ENCODE assay signal across 10 cellular contexts in genomic region chr5:148760945-148761638, GRCh38.
DNase-seq lines count a peak whose midpoint lies in the region; ATAC-seq, FAIRE-seq and TF ChIP-seq lines count a peak whose summit lies in the region.
"Had no signal": no experiment of that assay in that cellular context is flagged by ENCODE, and none has a peak within 500 bp of the region (broad histone marks: within the 10 kb centered on the region; RNA-seq: fewer than 3 reads in every experiment).

No MANE protein-coding gene starts in this region.

- no TSS peak for BruUV-seq in Calu3 (replicated peaks; lab: Mats Ljungman, UMichigan)

- no peaks in the 10 kb centered on the region for H4K20me1 ChIP-seq in osteoblast (ENCODE audit: insufficient read depth, low read length)

- peak; percentile 44 for DNase-seq in GM19239 (ENCODE audit: insufficient read length, low spot score)
- DNase-seq in osteoblast (ENCODE audit: insufficient read length, low spot score, missing footprints) = peak; percentile 21
- no peak for DNase-seq in activated T-cell treated with anti-CD3 and anti-CD28 coated beads, Interleukin-2, amount 50 U/mL, for 1 hour
- DNase-seq in Calu3 = no peak
- no peak for DNase-seq in central memory CD4-positive, alpha-beta T cell
- DNase-seq: islet precursor cell, OCI-M1, substantia nigra had no signal

- H3K4me3 ChIP-seq in osteoblast (ENCODE audit: insufficient read depth, low read length) = no peak overlapping the region

- H3K79me2 ChIP-seq in osteoblast (ENCODE audit: insufficient read depth, low read length) = no peaks in the 10 kb centered on the region

- peaks cover 6% of the 10 kb centered on the region for H3K9me3 Mint-ChIP-seq in Calu3 (ENCODE audit: low read depth, unreplicated experiment)

- no peaks in the 10 kb centered on the region for H3K27me3 ChIP-seq in osteoblast (ENCODE audit: insufficient read depth, low read length)

- intact Hi-C loops in Calu3 (cut with micrococcal nuclease; ENCODE audit: unreplicated experiment) = no loop called here

- H3K4me2 ChIP-seq in osteoblast (ENCODE audit: insufficient read depth, low read length) = no peak overlapping the region

- H3K9me3 ChIP-seq in osteoblast (ENCODE audit: low read depth, low read length) = no peaks in the 10 kb centered on the region

- no peaks in the 10 kb centered on the region for H3K36me3 ChIP-seq in osteoblast (ENCODE audit: insufficient read depth, low read length)

- H3K36me3 Mint-ChIP-seq in Calu3 (ENCODE audit: insufficient read depth, unreplicated experiment) = no peaks in the 10 kb centered on the region

- H3K27ac Mint-ChIP-seq in Calu3 (ENCODE audit: unreplicated experiment) = no peak overlapping the region

- H3K27ac ChIP-seq in osteoblast (ENCODE audit: low read depth, low read length) = no peak overlapping the region

- H3K27me3 Mint-ChIP-seq in Calu3 (ENCODE audit: unreplicated experiment) = no peaks in the 10 kb centered on the region

- no peaks in the 10 kb centered on the region for H3K4me1 Mint-ChIP-seq in Calu3 (ENCODE audit: low read depth, unreplicated experiment)

- CTCF ChIA-PET in Calu3 (lab: Charles Lee) = interaction anchor here (0.6 kb wide), 1 partner anchor 21 kb away, joined by 7 read pairs; no protein-coding TSS in a partner anchor

- peaks cover under 1% of the 10 kb centered on the region for H3K4me1 ChIP-seq in osteoblast (ENCODE audit: insufficient read depth, low read length)

- FAIRE-seq in GM19239 (lab: Jason Lieb, UNC) = peak; percentile 91

- H2AFZ ChIP-seq in osteoblast (ENCODE audit: low read length) = no peak overlapping the region

- ATAC-seq in HG02642 (IDR thresholded peaks at IDR 0.05; ENCODE audit: poor library complexity, unreplicated experiment) (peak; percentile 100), HG03571 (IDR thresholded peaks at IDR 0.05; ENCODE audit: unreplicated experiment) (peak; percentile 100)

- H3K4me3 Mint-ChIP-seq in Calu3 (ENCODE audit: low read depth, unreplicated experiment) = no peak overlapping the region

- no peak for TF ChIP-seq CTCF in osteoblast (IDR thresholded peaks at IDR 0.05; ENCODE audit: extremely low read depth, low read depth, low read length)
- TF ChIP-seq CTCF in Calu3 (IDR thresholded peaks at IDR 0.05; ENCODE audit: unreplicated experiment) = no peak

Comparison
In these comparisons a context has a peak if more than half of its experiments do, and no peak if none do; other contexts are left out.
1. DNase-seq: peak in GM19239 (single experiment) and osteoblast (single experiment); none in activated T-cell treated with anti-CD3 and anti-CD28 coated beads, Interleukin-2, amount 50 U/mL, for 1 hour (single experiment), Calu3 (single experiment) and central memory CD4-positive, alpha-beta T cell (single experiment).